In genomic region chr2:129008881-129009554, GRCh38 we compare ENCODE assay signal across 21 cellular contexts.
"Had no signal": no experiment of that assay in that cellular context is flagged by ENCODE, and none has a peak within 500 bp of the region (broad histone marks: within the 10 kb centered on the region; RNA-seq: fewer than 3 reads in every experiment).

No MANE protein-coding gene starts in this region.

- H3K36me3 Mint-ChIP-seq: natural killer cell, neural progenitor cell had no signal

- H3K27me3 ChIP-seq: colonic mucosa, gastrocnemius medialis, neural progenitor cell, pancreas, tibial artery, upper lobe of left lung, uterus had no signal

- H3K4me3 Mint-ChIP-seq: natural killer cell, neural progenitor cell had no signal

- H3K9me3 Mint-ChIP-seq: neural progenitor cell had no signal

- H3K9ac ChIP-seq: neural progenitor cell had no signal

- H3K4me1 Mint-ChIP-seq: natural killer cell, neural progenitor cell had no signal

- H3K4me3 ChIP-seq: colonic mucosa, gastrocnemius medialis, hepatocyte, neural progenitor cell, pancreas, tibial artery, upper lobe of left lung, uterus had no signal

- H3K4me2 ChIP-seq: hepatocyte, neural progenitor cell had no signal

- H3K27ac Mint-ChIP-seq: natural killer cell, neural progenitor cell, progenitor cell of endocrine pancreas had no signal

- H3K36me3 ChIP-seq: colonic mucosa, gastrocnemius medialis, neural progenitor cell, pancreas, tibial artery, upper lobe of left lung, uterus had no signal

- H3K9me3 ChIP-seq: colonic mucosa, gastrocnemius medialis, pancreas, tibial artery, upper lobe of left lung, uterus had no signal

- H3K4me1 ChIP-seq: colonic mucosa, gastrocnemius medialis, neural progenitor cell, tibial artery, upper lobe of left lung, uterus had no signal

- H2AFZ ChIP-seq: hepatocyte, neural progenitor cell had no signal

- H3K27ac ChIP-seq: colonic mucosa, gastrocnemius medialis, hepatocyte, neural progenitor cell, pancreas, tibial artery, upper lobe of left lung, uterus had no signal

- FAIRE-seq: pancreas, small intestine had no signal

- DNase-seq: cerebellar nuclear complex; colonic mucosa; dermis blood vessel endothelial cell; erythroblast; gastrocnemius medialis; head of caudate nucleus; natural killer cell; nucleus accumbens; right cardiac atrium; small intestine; stimulated activated CD4-positive, alpha-beta T cell treated with anti-CD3 and anti-CD28 coated beads, Interleukin-12 subunit alpha, Interleukin-12 subunit beta, amount 100 ng/mL, for 4 hours; stimulated activated CD4-positive, alpha-beta T cell treated with anti-CD3 and anti-CD28 coated beads, Interleukin-2, amount 100 ng/mL, for 48 hours; stimulated activated naive CD8-positive, alpha-beta T cell treated with anti-CD3 and anti-CD28 coated beads, Interleukin-15, Interleukin-2, amounts not matched to agents 100 U/mL and 50 U/mL, for 24 hours; tibial artery; uterus had no signal

- H3K79me2 ChIP-seq: hepatocyte had no signal

- ATAC-seq: gastrocnemius medialis; left lobe of liver; natural killer cell; pancreas; right cardiac atrium; stimulated activated naive CD8-positive, alpha-beta T cell treated with anti-CD3 and anti-CD28 coated beads, Interleukin-15, Interleukin-2, amounts not matched to agents 100 U/mL and 50 U/mL, for 24 hours had no signal
